7 cellular contexts compared by ENCODE assay signal in the genomic region with DNA sequence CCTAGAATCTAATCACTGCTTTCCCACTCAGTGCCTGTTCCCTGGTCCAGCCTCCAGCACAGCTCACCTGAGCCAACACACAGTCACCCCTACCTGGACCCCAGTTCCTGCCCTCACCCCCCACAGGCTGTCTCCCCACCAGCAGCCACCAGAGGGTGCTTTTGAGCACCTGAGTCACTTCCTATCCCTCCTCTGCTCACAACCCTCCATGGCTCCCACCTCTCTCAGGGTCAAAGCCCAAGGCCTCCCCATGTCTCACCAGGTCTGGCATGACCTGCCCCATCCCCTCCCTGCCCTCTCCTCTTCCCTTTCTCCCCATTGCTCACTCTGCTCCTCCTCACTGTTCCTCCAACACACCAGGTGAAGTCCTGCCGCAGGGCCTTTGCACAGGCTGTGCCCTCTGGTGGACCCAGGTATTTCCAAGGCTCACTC. TPM values are rescaled to one million over a fixed set of nuclear protein-coding genes. Genes with fewer than 3 reads are reported as not detected.
DNase-seq lines count a peak whose midpoint lies in the region; ATAC-seq and TF ChIP-seq lines count a peak whose summit lies in the region.

No MANE protein-coding gene starts in this region.

- H3K9me3 ChIP-seq in lung (ENCODE audit: control insufficient read depth in 2 of 2, insufficient read depth in 1 of 2, low read length in 1 of 2) (no peaks in the 10 kb centered on the region), thyroid gland (no peaks in the 10 kb centered on the region)

- DNase-seq in H7: peak; percentile 88
- peak; percentile 21 to 56 (median 48) for DNase-seq in T-helper 2 cell
- no peak for DNase-seq in astrocyte of the cerebellum (ENCODE audit: low read depth)
- DNase-seq in lung (ENCODE audit: low spot score): no peak
- no peak for DNase-seq in thyroid gland

- H3K4me1 ChIP-seq in lung (ENCODE audit: control insufficient read depth in 2 of 2, insufficient read depth in 2 of 2, low read length in 2 of 2) (no peaks in the 10 kb centered on the region), thyroid gland (no peaks in the 10 kb centered on the region)

- H3K36me3 ChIP-seq in H7 (replicated peaks; ENCODE audit: control insufficient read depth, insufficient read depth, low read length): no peaks in the 10 kb centered on the region
- no peaks in the 10 kb centered on the region for H3K36me3 ChIP-seq in lung (ENCODE audit: control insufficient read depth in 2 of 2, insufficient read depth in 2 of 2, low read length in 2 of 2)
- H3K36me3 ChIP-seq in thyroid gland: no peaks in the 10 kb centered on the region

- ATAC-seq in lung (ENCODE audit: insufficient read depth, low FRiP score): no peak
- ATAC-seq in GM18870 (IDR thresholded peaks at IDR 0.05; ENCODE audit: unreplicated experiment): no peak
- ATAC-seq in GM21717 (IDR thresholded peaks at IDR 0.05; ENCODE audit: unreplicated experiment): no peak

- TF ChIP-seq CTCF in astrocyte of the cerebellum (IDR thresholded peaks at IDR 0.05; ENCODE audit: low read depth, low read length, missing control alignments) (peak; percentile 50), lung (IDR thresholded peaks at IDR 0.05; ENCODE audit: control extremely low read depth, extremely low read depth) (peak; percentile 5), thyroid gland (IDR thresholded peaks at IDR 0.05) (peak in 4 of 6 experiments; percentile 21 to 43 (median 23))

- no peak overlapping the region for H3K4me3 ChIP-seq in H7 (ENCODE audit: insufficient read depth, low read depth, low read length)
- no peak overlapping the region for H3K4me3 ChIP-seq in astrocyte of the cerebellum (ENCODE audit: low read depth, low read length)
- H3K4me3 ChIP-seq in lung: no peak overlapping the region
- no peak overlapping the region for H3K4me3 ChIP-seq in thyroid gland (replicated peaks in 1 of 3)

- intact Hi-C loops in thyroid gland (cut with DNase I): loop anchor here (5.0 kb wide), 1 partner anchor 57 kb away; no protein-coding TSS in a partner anchor

- H3K27me3 ChIP-seq in H7 (ENCODE audit: control insufficient read depth, insufficient read depth, low read length) (no peaks in the 10 kb centered on the region), lung (ENCODE audit: control insufficient read depth, insufficient read depth) (no peaks in the 10 kb centered on the region), thyroid gland (no peaks in the 10 kb centered on the region)

- in situ Hi-C loops in astrocyte of the cerebellum (cut with HindIII; ENCODE audit: low sequenced_read_pairs): no loop called here

- 93 to 100% methylated on average over 1 of the region's 1 CpG for WGBS in lung, 2 donors
- 100% methylated on average over 1 of the region's 1 CpG for WGBS in thyroid gland, 2 donors

- no peak for TF ChIP-seq POLR2A in thyroid gland (IDR thresholded peaks at IDR 0.05)

- H3K27ac ChIP-seq in lung (ENCODE audit: low read depth in 1 of 2, low read length in 1 of 2) (no peak overlapping the region), thyroid gland (no peak overlapping the region)

RNA-seq across cellular contexts. Expression of gene DPP9, which starts 7.1 kb away (rescaled TPM):
- total RNA-seq in H7 (2014; rRNA removed; shearing (Covaris generic)): 36.2 and 41.7 TPM in 2 replicates
- total RNA-seq in lung: 10 to 100 TPM; 33.2 to 95.5 TPM
- polyA plus RNA-seq in lung: 10 to 100 TPM; 42.3 to 45.5 TPM
- 10 to 100 TPM; 32.0 to 50.7 (median 42.9) TPM for total RNA-seq in thyroid gland

Comparison
In these comparisons a context has a peak if more than half of its experiments do, and no peak if none do; other contexts are left out.
1. DNase-seq: peak in H7 (single experiment) and T-helper 2 cell (5 of 5); none in astrocyte of the cerebellum (single experiment), lung (single experiment) and thyroid gland (0 of 2).
2. Peak in every context shown above with its lines, with median percentiles within 50 percentile points of each other: CTCF ChIP-seq.